In the genomic region with DNA sequence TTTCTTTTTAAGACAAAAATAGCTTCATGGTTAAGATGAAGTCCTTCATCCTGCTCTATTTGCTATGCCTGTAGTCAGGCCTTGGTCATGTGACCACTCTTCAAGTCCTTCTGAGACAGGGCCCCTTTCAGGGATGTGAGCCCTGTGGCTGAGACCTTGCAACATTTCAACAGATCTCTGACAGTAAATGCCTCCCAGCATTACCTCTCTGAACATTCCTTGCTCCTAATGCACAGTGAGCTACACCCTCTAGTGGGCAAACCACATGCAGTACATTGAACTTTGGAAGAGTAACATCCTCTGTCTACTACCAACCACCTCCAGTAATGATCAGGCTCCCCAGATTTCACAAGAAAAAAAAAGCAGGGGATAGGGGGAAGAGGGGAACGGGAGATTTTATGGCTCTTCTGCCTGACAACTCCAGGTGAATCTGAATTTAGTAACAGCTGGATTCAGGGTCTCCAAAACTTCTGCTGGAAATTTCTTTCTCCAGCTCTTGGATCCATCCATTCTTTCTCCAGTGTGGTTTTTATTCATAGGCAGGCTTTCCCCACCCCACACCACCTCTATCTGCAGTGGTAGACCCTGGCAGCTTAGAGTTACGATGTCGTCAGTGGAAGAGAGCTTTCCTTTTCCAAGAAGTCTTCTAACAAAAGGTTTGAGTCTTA, we compare ENCODE assay signal across 8 cellular contexts. TPM values are rescaled to one million over a fixed set of nuclear protein-coding genes. Genes with fewer than 3 reads are reported as not detected.
DNase-seq lines count a peak whose midpoint lies in the region; ATAC-seq and TF ChIP-seq lines count a peak whose summit lies in the region.

No MANE protein-coding gene starts in this region.

- no peak overlapping the region for H3K18ac ChIP-seq in mesenchymal stem cell (ENCODE audit: low read depth in 1 of 2, low read length in 2 of 2)

- no peak overlapping the region for H3K27ac ChIP-seq in GM23338 (ENCODE audit: low read depth)
- H3K27ac ChIP-seq in KMS-11: no peak overlapping the region
- no peak overlapping the region for H3K27ac ChIP-seq in mesenchymal stem cell (ENCODE audit: low read length, poor library complexity, severe bottlenecking)

- no peak overlapping the region for H2BK5ac ChIP-seq in mesenchymal stem cell (ENCODE audit: low read depth, low read length, poor library complexity, severe bottlenecking)

- no peak overlapping the region for H3K4ac ChIP-seq in mesenchymal stem cell (ENCODE audit: low read depth in 1 of 2, low read length in 2 of 2)

- no peak overlapping the region for H4K8ac ChIP-seq in mesenchymal stem cell (ENCODE audit: low read length)

- H3K36me3 Mint-ChIP-seq in GM23338 (ENCODE audit: low read depth): peaks cover 14% of the 10 kb centered on the region; the same call in 2 of the 3 replicates
- peaks cover 26% of the 10 kb centered on the region for H3K36me3 Mint-ChIP-seq in stimulated activated memory B cell treated with anti-CD40 and anti-IgM and Interleukin-4, amounts not matched to agents 10 μg/mL and 1 μg/mL and 100 μg/mL, for 72 hours

- H3K27me3 ChIP-seq in GM23338 (ENCODE audit: insufficient read depth): no peaks in the 10 kb centered on the region
- H3K27me3 ChIP-seq in KMS-11 (ENCODE audit: insufficient read depth, low read depth): no peaks in the 10 kb centered on the region
- no peaks in the 10 kb centered on the region for H3K27me3 ChIP-seq in mesenchymal stem cell (ENCODE audit: control insufficient read depth in 1 of 2, insufficient read depth in 1 of 2, low read length in 2 of 2)

- H4K20me1 ChIP-seq in GM23338 (replicated peaks; ENCODE audit: insufficient read depth) (no peaks in the 10 kb centered on the region), KMS-11 (ENCODE audit: insufficient read depth) (no peaks in the 10 kb centered on the region)

- no peak overlapping the region for H3K9ac ChIP-seq in KMS-11
- no peak overlapping the region for H3K9ac ChIP-seq in mesenchymal stem cell (ENCODE audit: low read length)

- no peak overlapping the region for H2BK120ac ChIP-seq in mesenchymal stem cell (ENCODE audit: low read depth, low read length)

- no peaks in the 10 kb centered on the region for H3F3A ChIP-seq in GM23338 (replicated peaks; ENCODE audit: low read depth)

- no peak overlapping the region for H3K23ac ChIP-seq in mesenchymal stem cell (ENCODE audit: low read length in 2 of 2)

- H2AK5ac ChIP-seq in mesenchymal stem cell (ENCODE audit: low read length, severe bottlenecking): no peak overlapping the region

- H3K27me3 Mint-ChIP-seq in GM23338 (ENCODE audit: insufficient read depth, low read depth, poor library complexity): peaks cover 2% of the 10 kb centered on the region
- H3K27me3 Mint-ChIP-seq in stimulated activated memory B cell treated with anti-CD40 and anti-IgM and Interleukin-4, amounts not matched to agents 10 μg/mL and 1 μg/mL and 100 μg/mL, for 72 hours: no peaks in the 10 kb centered on the region

- WGBS in mesenchymal stem cell: no CpG with 5 or more reads among the region's 3 CpGs

- ATAC-seq in GM23338: peak; percentile 100
- ATAC-seq in stimulated activated memory B cell treated with anti-CD40 and anti-IgM and Interleukin-4, amounts not matched to agents 10 μg/mL and 1 μg/mL and 100 μg/mL, for 72 hours: no peak

- H2AFZ ChIP-seq in GM23338: no peak overlapping the region
- no peak overlapping the region for H2AFZ ChIP-seq in KMS-11 (ENCODE audit: low read depth)
- H2AFZ ChIP-seq in mesenchymal stem cell (ENCODE audit: low read depth, low read length): no peak overlapping the region

- no peak overlapping the region for H2BK15ac ChIP-seq in mesenchymal stem cell (ENCODE audit: low read depth, poor library complexity, severe bottlenecking)

- TF ChIP-seq CTCF in GM23338 (conservative IDR thresholded peaks at IDR 0.05; ENCODE audit: low read depth in 2 of 2) (peak; percentile 91 to 97), KMS-11 (conservative IDR thresholded peaks at IDR 0.05; ENCODE audit: low read depth, low read length) (peak; percentile 79)

- no peak overlapping the region for H3K14ac ChIP-seq in mesenchymal stem cell (ENCODE audit: low read length in 2 of 2)

- H3K9me2 ChIP-seq in GM23338 (ENCODE audit: insufficient read depth): no peaks in the 10 kb centered on the region; the same call in 1 of the 2 replicates

- peak; percentile 12 for DNase-seq in stimulated activated CD4-positive, alpha-beta T cell treated with anti-CD3 and anti-CD28 coated beads, Interleukin-15, amount 100 ng/mL, for 24 hours
- no peak for DNase-seq in stimulated activated CD4-positive, alpha-beta T cell treated with anti-CD3 and anti-CD28 coated beads, Interleukin-4, amount 100 ng/mL, for 1 hour
- DNase-seq in GM23338 (ENCODE audit: low spot score) (peak; percentile 88), SHP77 (lab: John Stamatoyannopoulos, UW) (peak; percentile 50 to 56), ecto neural progenitor cell (ENCODE audit: low spot score) (peak; percentile 60), mesenchymal stem cell (peak; percentile 86)

- H3K4me3 ChIP-seq in GM23338 (no peak overlapping the region), KMS-11 (IDR thresholded peaks at IDR 0.05; ENCODE audit: insufficient read depth, low read depth, low read length) (no peak overlapping the region), mesenchymal stem cell (ENCODE audit: insufficient read depth in 1 of 2, low read depth in 1 of 2, low read length in 2 of 2) (no peak overlapping the region)

- no peak overlapping the region for H2BK12ac ChIP-seq in mesenchymal stem cell (ENCODE audit: low read length in 2 of 2)

- no peaks in the 10 kb centered on the region for H3K9me3 ChIP-seq in mesenchymal stem cell (ENCODE audit: control insufficient read depth, low read length)

- peaks cover 7% of the 10 kb centered on the region; the same call in 2 of the 3 replicates for H3K9me3 Mint-ChIP-seq in GM23338
- H3K9me3 Mint-ChIP-seq in stimulated activated memory B cell treated with anti-CD40 and anti-IgM and Interleukin-4, amounts not matched to agents 10 μg/mL and 1 μg/mL and 100 μg/mL, for 72 hours: peaks cover 7% of the 10 kb centered on the region

- H3K4me1 Mint-ChIP-seq in GM23338: peaks cover 5% of the 10 kb centered on the region; the same call in 2 of the 3 replicates
- no peaks in the 10 kb centered on the region for H3K4me1 Mint-ChIP-seq in stimulated activated memory B cell treated with anti-CD40 and anti-IgM and Interleukin-4, amounts not matched to agents 10 μg/mL and 1 μg/mL and 100 μg/mL, for 72 hours

- no peak overlapping the region for H3K4me2 ChIP-seq in GM23338
- H3K4me2 ChIP-seq in KMS-11: no peak overlapping the region
- no peak overlapping the region for H3K4me2 ChIP-seq in mesenchymal stem cell (ENCODE audit: low read length, poor library complexity, severe bottlenecking)

- H3K79me1 ChIP-seq in mesenchymal stem cell (replicated peaks; ENCODE audit: low read length, poor library complexity, severe bottlenecking): no peaks in the 10 kb centered on the region

- no peak overlapping the region for H3K27ac Mint-ChIP-seq in GM23338
- no peak overlapping the region for H3K27ac Mint-ChIP-seq in stimulated activated memory B cell treated with anti-CD40 and anti-IgM and Interleukin-4, amounts not matched to agents 10 μg/mL and 1 μg/mL and 100 μg/mL, for 72 hours

- H3K4me1 ChIP-seq in GM23338 (ENCODE audit: insufficient read depth): no peaks in the 10 kb centered on the region
- H3K4me1 ChIP-seq in KMS-11 (ENCODE audit: low read depth, poor library complexity, severe bottlenecking): peaks cover 3% of the 10 kb centered on the region
- H3K4me1 ChIP-seq in mesenchymal stem cell (ENCODE audit: control insufficient read depth, insufficient read depth, low read depth, low read length): no peaks in the 10 kb centered on the region

- no peak overlapping the region for H4K91ac ChIP-seq in mesenchymal stem cell (ENCODE audit: low read length)

- H3K36me3 ChIP-seq in GM23338 (ENCODE audit: insufficient read depth) (no peaks in the 10 kb centered on the region), KMS-11 (ENCODE audit: insufficient read depth) (no peaks in the 10 kb centered on the region), mesenchymal stem cell (ENCODE audit: control insufficient read depth in 1 of 2, insufficient read depth in 2 of 2, low read depth in 1 of 2, low read length in 2 of 2) (no peaks in the 10 kb centered on the region)

- H3K79me2 ChIP-seq in GM23338 (replicated peaks; ENCODE audit: insufficient read depth) (no peaks in the 10 kb centered on the region), KMS-11 (ENCODE audit: insufficient read depth, low read depth) (no peaks in the 10 kb centered on the region)

- H3K4me3 Mint-ChIP-seq in GM23338: no peak overlapping the region
- no peak overlapping the region for H3K4me3 Mint-ChIP-seq in stimulated activated memory B cell treated with anti-CD40 and anti-IgM and Interleukin-4, amounts not matched to agents 10 μg/mL and 1 μg/mL and 100 μg/mL, for 72 hours

TF ChIP-seq in GM23338, 12 proteins besides CTCF, POLR2A, EP300 and RAD21:
- no peak for TF ChIP-seq NANOG (IDR thresholded peaks at IDR 0.05; ENCODE audit: borderline replicate concordance)
TF ChIP-seq in GM23338: peak in this region for 0.

RNA-seq across cellular contexts. Expression of gene FBXO38, which starts 8.9 kb away (rescaled TPM):
- total RNA-seq in GM23338 (2014; rRNA removed; shearing (Covaris generic)): 45.6 and 63.9 TPM in 2 replicates
- 12.0 and 13.3 TPM in 2 replicates for polyA plus RNA-seq in GM23338 (2016; fragmentation: Nextera tagmentation; extraction: Ambion mirVana)
- polyA plus RNA-seq in mesenchymal stem cell (2013, experiment 1 of 2): 27.8 TPM
- polyA plus RNA-seq in mesenchymal stem cell (2013, experiment 2 of 2): 28.9 TPM

RNA-seq across cellular contexts. Expression of gene SPINK9, which starts 39.5 kb away (rescaled TPM):
- total RNA-seq in GM23338 (2014; rRNA removed; shearing (Covaris generic)): not detected in 2 replicates
- not detected in 2 replicates for polyA plus RNA-seq in GM23338 (2016; fragmentation: Nextera tagmentation; extraction: Ambion mirVana)
- polyA plus RNA-seq in mesenchymal stem cell (2013, experiment 1 of 2): not detected
- not detected for polyA plus RNA-seq in mesenchymal stem cell (2013, experiment 2 of 2)
